Comparison of ENCODE assay signal across 22 cellular contexts in genomic region chr10:47406548-47406869, GRCh38. TPM values are rescaled to one million over a fixed set of nuclear protein-coding genes. Genes with fewer than 3 reads are reported as not detected.
"Had no signal": no experiment of that assay in that cellular context is flagged by ENCODE, and none has a peak within 500 bp of the region (broad histone marks: within the 10 kb centered on the region; RNA-seq: fewer than 3 reads in every experiment).

No MANE protein-coding gene starts in this region.

- ATAC-seq: sciatic nerve; stimulated activated memory B cell treated with anti-CD40 and anti-IgM and Interleukin-4, amounts not matched to agents 10 μg/mL and 1 μg/mL and 100 μg/mL, for 72 hours had no signal

- H3K36me3 ChIP-seq: left lung, ovary, thoracic aorta had no signal

- H3K4me3 ChIP-seq: body of pancreas, dorsolateral prefrontal cortex, left lung, ovary, thoracic aorta had no signal

- H3K27me3 ChIP-seq: body of pancreas, dorsolateral prefrontal cortex, left lung, ovary had no signal

- H3K9me3 ChIP-seq: body of pancreas, left lung, ovary, thoracic aorta had no signal

- H3K36me3 Mint-ChIP-seq: activated CD4-positive, alpha-beta memory T cell treated with anti-CD3 and anti-CD28 coated beads for 36 hours; activated naive CD8-positive, alpha-beta T cell treated with anti-CD3 and anti-CD28 coated beads, Interleukin-2, amount 10 ng/mL, durations not matched to agents 7 days and 5 days; stimulated activated memory B cell treated with anti-CD40 and anti-IgM and Interleukin-4, amounts not matched to agents 10 μg/mL and 1 μg/mL and 100 μg/mL, for 72 hours had no signal

- H3K27ac Mint-ChIP-seq: activated CD4-positive, alpha-beta memory T cell treated with anti-CD3 and anti-CD28 coated beads for 36 hours; activated naive CD8-positive, alpha-beta T cell treated with anti-CD3 and anti-CD28 coated beads, Interleukin-2, amount 10 ng/mL, durations not matched to agents 7 days and 5 days; stimulated activated memory B cell treated with anti-CD40 and anti-IgM and Interleukin-4, amounts not matched to agents 10 μg/mL and 1 μg/mL and 100 μg/mL, for 72 hours had no signal

- H3K4me1 ChIP-seq: body of pancreas had no signal

- DNase-seq: activated CD4-positive, alpha-beta memory T cell treated with anti-CD3 and anti-CD28 coated beads for 36 hours; activated naive CD4-positive, alpha-beta T cell treated with Interleukin-2 at 50 U/mL for 16 hours; activated naive CD8-positive, alpha-beta T cell treated with anti-CD3 and anti-CD28 coated beads, Interleukin-2, amount 10 ng/mL, durations not matched to agents 7 days and 5 days; activated T-cell treated with anti-CD3 and anti-CD28 coated beads for 4 hours; amygdala; caudate nucleus; dorsolateral prefrontal cortex; ovary; stimulated activated CD4-positive, alpha-beta T cell treated with anti-CD3 and anti-CD28 coated beads, Interleukin-4, amount 100 ng/mL, for 4 hours had no signal

- H3K9me3 Mint-ChIP-seq: activated CD4-positive, alpha-beta memory T cell treated with anti-CD3 and anti-CD28 coated beads for 36 hours; activated naive CD8-positive, alpha-beta T cell treated with anti-CD3 and anti-CD28 coated beads, Interleukin-2, amount 10 ng/mL, durations not matched to agents 7 days and 5 days; stimulated activated memory B cell treated with anti-CD40 and anti-IgM and Interleukin-4, amounts not matched to agents 10 μg/mL and 1 μg/mL and 100 μg/mL, for 72 hours had no signal

- H3K27ac ChIP-seq: body of pancreas, dorsolateral prefrontal cortex, ovary, thoracic aorta had no signal

- H3K4me3 Mint-ChIP-seq: activated CD4-positive, alpha-beta memory T cell treated with anti-CD3 and anti-CD28 coated beads for 36 hours; activated naive CD8-positive, alpha-beta T cell treated with anti-CD3 and anti-CD28 coated beads, Interleukin-2, amount 10 ng/mL, durations not matched to agents 7 days and 5 days; stimulated activated memory B cell treated with anti-CD40 and anti-IgM and Interleukin-4, amounts not matched to agents 10 μg/mL and 1 μg/mL and 100 μg/mL, for 72 hours had no signal

- H3K27me3 Mint-ChIP-seq: activated naive CD8-positive, alpha-beta T cell treated with anti-CD3 and anti-CD28 coated beads, Interleukin-2, amount 10 ng/mL, durations not matched to agents 7 days and 5 days had no signal

- H3K4me1 Mint-ChIP-seq: activated naive CD8-positive, alpha-beta T cell treated with anti-CD3 and anti-CD28 coated beads, Interleukin-2, amount 10 ng/mL, durations not matched to agents 7 days and 5 days; stimulated activated memory B cell treated with anti-CD40 and anti-IgM and Interleukin-4, amounts not matched to agents 10 μg/mL and 1 μg/mL and 100 μg/mL, for 72 hours had no signal

RNA-seq across cellular contexts. Expression of gene ZNF488, which starts 22.4 kb away (rescaled TPM):
- total RNA-seq: activated naive CD8-positive, alpha-beta T cell treated with anti-CD3 and anti-CD28 coated beads, Interleukin-2, amount 10 ng/mL, durations not matched to agents 7 days and 5 days; mononuclear cell; pulmonary artery endothelial cell; thoracic aorta had no signal

RNA-seq across cellular contexts. Expression of gene RBP3, which starts 58.3 kb away (rescaled TPM):
- total RNA-seq: activated CD4-positive, alpha-beta memory T cell treated with anti-CD3 and anti-CD28 coated beads for 36 hours; activated naive CD8-positive, alpha-beta T cell treated with anti-CD3 and anti-CD28 coated beads, Interleukin-2, amount 10 ng/mL, durations not matched to agents 7 days and 5 days; body of pancreas; frontal cortex; kidney; left lung; lung microvascular endothelial cell; mononuclear cell; ovary; pulmonary artery endothelial cell; sciatic nerve; T-helper 2 cell treated with Interferon-gamma antibody and Interleukin-4, amounts not matched to agents 100 ng/mL and 5 ng/mL, for 36 hours; thoracic aorta; ureter had no signal
- polyA plus RNA-seq: neural cell, ovary had no signal
